ENCODE assay signal across 8 cellular contexts in genomic region chr19:37654833-37655688, GRCh38. TPM values are rescaled to one million over a fixed set of nuclear protein-coding genes. Genes with fewer than 3 reads are reported as not detected.
DNase-seq lines count a peak whose midpoint lies in the region; ATAC-seq and TF ChIP-seq lines count a peak whose summit lies in the region.

Gene ZFP30 (minus strand): TSS chr19:37655465. CDS start chr19:37647822, 7,643 bp downstream.

- H3K4me3 Mint-ChIP-seq in Calu3 (ENCODE audit: low read depth, unreplicated experiment) (peak within 1 kb of the TSS; percentile 98), IgD-negative memory B cell (peak within 1 kb of the TSS; percentile 94 to 99 (median 96))
- H3K4me3 Mint-ChIP-seq in activated naive CD4-positive, alpha-beta T cell treated with anti-CD3 and anti-CD28 coated beads, Interleukin-2, amount 10 ng/mL, durations not matched to agents 7 days and 5 days, result peak within 1 kb of the TSS; percentile 94

- peak; percentile 82 for DNase-seq in Calu3
- DNase-seq in SHP77 (lab: John Stamatoyannopoulos, UW), result peak; percentile 82 to 94
- DNase-seq in activated naive CD4-positive, alpha-beta T cell treated with anti-CD3 and anti-CD28 coated beads, Interleukin-2, amount 10 ng/mL, durations not matched to agents 7 days and 5 days, result peak; percentile 87
- DNase-seq in globus pallidus (ENCODE audit: low spot score), result peak; percentile 94
- DNase-seq in occipital lobe (lab: John Stamatoyannopoulos, UW), result peak; percentile 87
- DNase-seq in substantia nigra (lab: John Stamatoyannopoulos, UW), result peak; percentile 45 to 95 (median 89)

- intact Hi-C loops in Calu3 (cut with micrococcal nuclease; ENCODE audit: unreplicated experiment), result loop anchor here (1.0 kb wide), 1 partner anchor 61 kb away; the partner anchor contains the start of genes ZNF540 and ZNF571

- H3K36me3 Mint-ChIP-seq in Calu3 (ENCODE audit: insufficient read depth, unreplicated experiment), result peaks cover 27% of the 10 kb centered on the region
- peaks cover 7% of the 10 kb centered on the region for H3K36me3 Mint-ChIP-seq in IgD-negative memory B cell
- peaks cover 28% of the 10 kb centered on the region for H3K36me3 Mint-ChIP-seq in activated naive CD4-positive, alpha-beta T cell treated with anti-CD3 and anti-CD28 coated beads, Interleukin-2, amount 10 ng/mL, durations not matched to agents 7 days and 5 days

- H3K4me1 Mint-ChIP-seq in Calu3 (ENCODE audit: low read depth, unreplicated experiment) (peaks cover 9% of the 10 kb centered on the region), IgD-negative memory B cell (peaks cover 18 to 25% (median 21%) of the 10 kb centered on the region in 3 donors)
- peaks cover 27% of the 10 kb centered on the region for H3K4me1 Mint-ChIP-seq in activated naive CD4-positive, alpha-beta T cell treated with anti-CD3 and anti-CD28 coated beads, Interleukin-2, amount 10 ng/mL, durations not matched to agents 7 days and 5 days

- peak; percentile 68 for ATAC-seq in GM21515 (IDR thresholded peaks at IDR 0.05; ENCODE audit: unreplicated experiment)

- peaks cover 16% of the 10 kb centered on the region for H3K9me3 Mint-ChIP-seq in Calu3 (ENCODE audit: low read depth, unreplicated experiment)
- peaks cover 0 to 1% (median 0%) of the 10 kb centered on the region in 3 donors for H3K9me3 Mint-ChIP-seq in IgD-negative memory B cell
- peaks cover 18% of the 10 kb centered on the region for H3K9me3 Mint-ChIP-seq in activated naive CD4-positive, alpha-beta T cell treated with anti-CD3 and anti-CD28 coated beads, Interleukin-2, amount 10 ng/mL, durations not matched to agents 7 days and 5 days

- BruUV-seq in Calu3 (replicated peaks; lab: Mats Ljungman, UMichigan), result no TSS peak

- CTCF ChIA-PET in Calu3 (lab: Charles Lee), result no interaction called here
- CTCF ChIA-PET in activated naive CD4-positive, alpha-beta T cell treated with anti-CD3 and anti-CD28 coated beads, Interleukin-2, amount 10 ng/mL, durations not matched to agents 7 days and 5 days (lab: Charles Lee), result no interaction called here

- no peaks in the 10 kb centered on the region for H3K27me3 Mint-ChIP-seq in Calu3 (ENCODE audit: unreplicated experiment)
- no peaks in the 10 kb centered on the region for H3K27me3 Mint-ChIP-seq in IgD-negative memory B cell
- peaks cover 7% of the 10 kb centered on the region for H3K27me3 Mint-ChIP-seq in activated naive CD4-positive, alpha-beta T cell treated with anti-CD3 and anti-CD28 coated beads, Interleukin-2, amount 10 ng/mL, durations not matched to agents 7 days and 5 days

- peak within 1 kb of the TSS; percentile 93 for H3K27ac ChIP-seq in substantia nigra (ENCODE audit: low read depth, low read length, poor library complexity, severe bottlenecking)

- TF ChIP-seq CTCF in Calu3 (IDR thresholded peaks at IDR 0.05; ENCODE audit: unreplicated experiment), result no peak

- peak within 1 kb of the TSS; percentile 88 for H3K27ac Mint-ChIP-seq in Calu3 (ENCODE audit: unreplicated experiment)
- H3K27ac Mint-ChIP-seq in IgD-negative memory B cell, result peak within 1 kb of the TSS; percentile 96 to 98 (median 98)
- peak within 1 kb of the TSS; percentile 97 for H3K27ac Mint-ChIP-seq in activated naive CD4-positive, alpha-beta T cell treated with anti-CD3 and anti-CD28 coated beads, Interleukin-2, amount 10 ng/mL, durations not matched to agents 7 days and 5 days

RNA-seq across cellular contexts. Expression of gene ZFP30, which starts in this region (rescaled TPM):
- total RNA-seq in Calu3 (2022), result 10.4 and 11.5 TPM in 2 replicates
- polyA plus RNA-seq in IgD-negative memory B cell, result 2.4 TPM
- 80.6 TPM for total RNA-seq in occipital lobe

Comparison
In these comparisons a context has a peak if more than half of its experiments do, and no peak if none do; other contexts are left out.
1. Peak in every context shown above with its lines: DNase-seq, ATAC-seq and H3K27ac ChIP-seq.